8 cellular contexts compared by ENCODE assay signal in genomic region chr9:66764803-66765493, GRCh38.
ATAC-seq and TF ChIP-seq lines count a peak whose summit lies in the region.
"Not testable (repeated sequence)": the region's sequence is repeated elsewhere in the genome, so short reads cannot be mapped to it uniquely, and the experiment has no call there.

No MANE protein-coding gene starts in this region.

- not testable (repeated sequence) for H3K27me3 Mint-ChIP-seq in stimulated activated memory B cell treated with anti-CD40 and anti-IgM and Interleukin-4, amounts not matched to agents 10 μg/mL and 1 μg/mL and 100 μg/mL, for 72 hours

- H3K9me3 Mint-ChIP-seq in stimulated activated memory B cell treated with anti-CD40 and anti-IgM and Interleukin-4, amounts not matched to agents 10 μg/mL and 1 μg/mL and 100 μg/mL, for 72 hours, result not testable (repeated sequence)

- not testable (repeated sequence) for H3K27ac Mint-ChIP-seq in stimulated activated memory B cell treated with anti-CD40 and anti-IgM and Interleukin-4, amounts not matched to agents 10 μg/mL and 1 μg/mL and 100 μg/mL, for 72 hours

- H3K4me1 Mint-ChIP-seq in stimulated activated memory B cell treated with anti-CD40 and anti-IgM and Interleukin-4, amounts not matched to agents 10 μg/mL and 1 μg/mL and 100 μg/mL, for 72 hours, result not testable (repeated sequence)

- not testable (repeated sequence) for TF ChIP-seq POLR2A in GM18505 (IDR thresholded peaks at IDR 0.05; ENCODE audit: borderline replicate concordance, extremely low read depth, insufficient read depth, insufficient read length)

- ATAC-seq in GM18505 (IDR thresholded peaks at IDR 0.05; ENCODE audit: unreplicated experiment), result peak; percentile 96
- ATAC-seq in GM19035 (IDR thresholded peaks at IDR 0.05; ENCODE audit: unreplicated experiment), result peak; percentile 100
- peak; percentile 98 for ATAC-seq in GM21381 (IDR thresholded peaks at IDR 0.05; ENCODE audit: unreplicated experiment)
- peak; percentile 99 for ATAC-seq in HG02588 (IDR thresholded peaks at IDR 0.05; ENCODE audit: unreplicated experiment)
- peak; percentile 99 for ATAC-seq in HG02973 (IDR thresholded peaks at IDR 0.05; ENCODE audit: unreplicated experiment)
- ATAC-seq in HG03196 (IDR thresholded peaks at IDR 0.05; ENCODE audit: unreplicated experiment), result peak; percentile 100
- ATAC-seq in HG03575 (IDR thresholded peaks at IDR 0.05; ENCODE audit: extremely low read depth, insufficient number of reproducible peaks, low FRiP score, unreplicated experiment), result peak; percentile 96
- ATAC-seq in stimulated activated memory B cell treated with anti-CD40 and anti-IgM and Interleukin-4, amounts not matched to agents 10 μg/mL and 1 μg/mL and 100 μg/mL, for 72 hours, result peak; percentile 85

- H3K36me3 Mint-ChIP-seq in stimulated activated memory B cell treated with anti-CD40 and anti-IgM and Interleukin-4, amounts not matched to agents 10 μg/mL and 1 μg/mL and 100 μg/mL, for 72 hours, result not testable (repeated sequence)

- not testable (repeated sequence) for H3K4me3 Mint-ChIP-seq in stimulated activated memory B cell treated with anti-CD40 and anti-IgM and Interleukin-4, amounts not matched to agents 10 μg/mL and 1 μg/mL and 100 μg/mL, for 72 hours

Comparison
In these comparisons a context has a peak if more than half of its experiments do, and no peak if none do; other contexts are left out.
1. Peak in every context shown above with its lines: ATAC-seq.